ENCODE assay signal across 8 cellular contexts in the genomic region with DNA sequence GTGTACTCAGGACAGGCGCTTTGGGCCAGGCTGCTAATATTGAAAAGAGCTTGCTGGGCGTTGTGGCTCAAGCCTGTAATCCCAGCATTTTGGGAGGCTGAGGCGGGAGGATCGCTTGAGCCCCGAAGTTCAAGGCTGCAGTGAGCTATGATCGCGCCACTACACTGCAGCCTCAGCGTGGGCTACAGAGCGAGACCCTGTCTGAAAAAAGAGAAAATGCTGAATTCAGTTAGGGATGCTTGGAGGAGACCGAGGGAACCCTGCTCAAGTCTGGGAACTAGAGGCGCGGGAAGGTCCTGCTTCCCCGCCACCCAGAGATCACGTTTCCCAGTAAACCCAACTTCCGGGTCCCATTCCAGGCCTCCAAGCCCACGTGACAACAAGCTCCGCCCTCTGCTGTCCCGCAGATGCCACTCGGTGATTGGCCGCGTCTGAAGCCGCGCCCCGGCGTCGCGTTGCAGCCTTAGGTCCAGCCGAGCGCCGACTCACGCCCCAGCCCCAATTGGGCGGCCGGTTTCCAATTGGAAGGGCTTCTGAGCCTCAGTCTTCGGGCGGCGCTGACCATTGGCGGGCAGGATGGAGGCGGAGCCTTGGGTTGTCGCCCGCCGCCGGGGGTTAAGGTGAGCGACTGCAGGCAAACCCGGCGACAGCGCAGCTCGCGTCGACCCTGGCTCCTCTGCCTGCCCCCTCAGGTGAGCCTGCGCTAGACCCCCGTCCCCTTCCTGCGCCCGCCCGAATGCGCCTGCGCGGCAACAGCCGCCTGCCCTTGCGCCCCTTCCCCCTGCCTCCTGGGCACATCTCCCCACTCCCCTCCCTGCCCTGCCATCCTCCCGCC. TPM values are rescaled to one million over a fixed set of nuclear protein-coding genes. Genes with fewer than 3 reads are reported as not detected.
A peak's percentile ranks its signal among the peaks of the same experiment; 100 is the strongest.
DNase-seq lines count a peak whose midpoint lies in the region; ATAC-seq lines count a peak whose summit lies in the region.

A gene with protein sequence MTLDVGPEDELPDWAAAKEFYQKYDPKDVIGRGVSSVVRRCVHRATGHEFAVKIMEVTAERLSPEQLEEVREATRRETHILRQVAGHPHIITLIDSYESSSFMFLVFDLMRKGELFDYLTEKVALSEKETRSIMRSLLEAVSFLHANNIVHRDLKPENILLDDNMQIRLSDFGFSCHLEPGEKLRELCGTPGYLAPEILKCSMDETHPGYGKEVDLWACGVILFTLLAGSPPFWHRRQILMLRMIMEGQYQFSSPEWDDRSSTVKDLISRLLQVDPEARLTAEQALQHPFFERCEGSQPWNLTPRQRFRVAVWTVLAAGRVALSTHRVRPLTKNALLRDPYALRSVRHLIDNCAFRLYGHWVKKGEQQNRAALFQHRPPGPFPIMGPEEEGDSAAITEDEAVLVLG (plus strand): TSS at position 627 of the 835 bp plus-strand sequence. CDS start 396 bp downstream, outside the sequence.

- H3K9me3 ChIP-seq in aorta (ENCODE audit: control insufficient read depth, low read length): no peaks in the 10 kb centered on the region

- H3K4me3 ChIP-seq in rectal smooth muscle tissue (ENCODE audit: low read length) (peak within 1 kb of the TSS; percentile 85), aorta (ENCODE audit: low read length in 2 of 2) (peak within 1 kb of the TSS; percentile 52 to 79)

- intact Hi-C loops in aorta (cut with DNase I): no loop called here

- ATAC-seq in GM18508 (IDR thresholded peaks at IDR 0.05; ENCODE audit: insufficient read depth, unreplicated experiment) (peak; percentile 92), HG03025 (IDR thresholded peaks at IDR 0.05; ENCODE audit: low FRiP score, unreplicated experiment) (peak; percentile 91), aorta (ENCODE audit: low FRiP score) (peak; percentile 99)

- 2 to 3% methylated on average over 57 to 60 of the region's 60 CpGs for WGBS in aorta, 2 donors

- peak within 1 kb of the TSS; percentile 70 for H3K9ac ChIP-seq in rectal smooth muscle tissue (ENCODE audit: low read length)

- H3K27ac ChIP-seq in rectal smooth muscle tissue (ENCODE audit: low read depth, low read length) (peak within 1 kb of the TSS; percentile 77), aorta (ENCODE audit: low read depth in 1 of 2, low read length in 2 of 2) (peak within 1 kb of the TSS in 1 of 2 donors; percentile 84)

- DNase-seq in NCI-H2081 (lab: John Stamatoyannopoulos, UW) (peak; percentile 94 to 97), T1000 (lab: John Stamatoyannopoulos, UW) (peak; percentile 98), astrocyte of the hippocampus (ENCODE audit: low read depth, low spot score) (peak; percentile 100), hepatic stellate cell (ENCODE audit: low spot score) (peak; percentile 99), aorta (peak; percentile 100)

- H3K36me3 ChIP-seq in rectal smooth muscle tissue (ENCODE audit: control insufficient read depth, insufficient read depth, low read length) (peaks cover 9% of the 10 kb centered on the region), aorta (ENCODE audit: control insufficient read depth in 1 of 2, insufficient read depth in 2 of 2, low read length in 1 of 2) (peaks cover 0 to 2% of the 10 kb centered on the region in 2 donors)

- H3K4me1 ChIP-seq in rectal smooth muscle tissue (ENCODE audit: control insufficient read depth, insufficient read depth, low read length) (no peaks in the 10 kb centered on the region), aorta (ENCODE audit: control insufficient read depth in 1 of 2, insufficient read depth in 2 of 2, low read length in 2 of 2) (no peaks in the 10 kb centered on the region)

- H3K27me3 ChIP-seq in rectal smooth muscle tissue (ENCODE audit: control insufficient read depth, insufficient read depth, low read length) (no peaks in the 10 kb centered on the region), aorta (ENCODE audit: control insufficient read depth in 1 of 2, insufficient read depth in 2 of 2, low read length in 1 of 2) (no peaks in the 10 kb centered on the region)

RNA-seq across cellular contexts. Expression of the gene that starts here (rescaled TPM):
- 10 to 100 TPM; 15.8 to 20.8 TPM for total RNA-seq in aorta
- polyA plus RNA-seq in aorta: 10 to 100 TPM; 12.3 to 36.0 TPM
